8 cellular contexts compared by ENCODE assay signal in the genomic region with DNA sequence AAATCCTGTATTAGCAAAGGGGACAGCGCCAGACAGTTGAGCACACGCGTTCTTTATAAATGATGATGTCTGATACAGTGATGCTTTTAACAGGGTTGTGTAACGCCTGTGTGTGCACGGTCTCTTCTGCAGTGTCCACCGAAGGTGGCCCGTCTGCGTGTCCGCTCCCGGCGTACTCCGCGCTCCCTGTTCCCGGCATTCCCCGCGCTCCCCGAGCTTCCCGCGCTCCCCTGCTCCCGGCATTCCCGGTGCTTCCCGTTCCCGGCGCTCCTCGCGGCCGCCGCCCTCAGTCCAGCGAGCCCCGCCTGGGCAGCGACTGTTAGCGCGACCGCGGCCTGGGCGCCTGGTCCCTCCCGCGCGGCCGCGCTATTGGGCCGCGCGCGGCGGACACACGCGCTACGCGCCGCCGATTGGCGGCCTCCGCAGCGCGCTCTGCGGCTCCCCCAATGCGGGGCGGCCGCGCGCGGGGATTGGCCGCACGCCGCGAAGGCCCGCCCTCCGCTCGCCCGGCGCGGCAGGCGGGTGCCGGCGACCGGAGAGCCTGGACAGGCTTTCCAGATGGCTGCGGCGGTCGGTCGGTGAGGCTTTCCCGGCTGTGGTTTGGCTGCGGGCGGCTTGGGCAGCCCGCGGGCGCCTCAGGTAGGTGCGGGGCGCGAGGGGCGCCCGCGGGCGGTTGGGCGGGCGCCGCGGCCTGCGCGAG. TPM values are rescaled to one million over a fixed set of nuclear protein-coding genes. Genes with fewer than 3 reads are reported as not detected.
DNase-seq lines count a peak whose midpoint lies in the region; ATAC-seq and TF ChIP-seq lines count a peak whose summit lies in the region.

Gene DGCR8, plus strand, starts transcription at position 497 of the 700 bp plus-strand sequence. CDS start 5,723 bp downstream, outside the sequence.

- H3K36me3 ChIP-seq in kidney epithelial cell (ENCODE audit: control insufficient read depth, insufficient read depth, low read length) = no peaks in the 10 kb centered on the region

- TF ChIP-seq CTCF in AG09319 (IDR thresholded peaks at IDR 0.05; ENCODE audit: low read depth, low read length) (no peak), choroid plexus epithelial cell (conservative IDR thresholded peaks at IDR 0.05; ENCODE audit: low read depth, low read length) (no peak), kidney epithelial cell (IDR thresholded peaks at IDR 0.05; ENCODE audit: insufficient read depth, low read length, poor library complexity, severe bottlenecking) (no peak)

- H3K4me3 ChIP-seq in choroid plexus epithelial cell (ENCODE audit: low read depth, low read length) (peak within 1 kb of the TSS; percentile 78), kidney epithelial cell (ENCODE audit: low read depth, low read length) (peak within 1 kb of the TSS; percentile 67)

- H3K27me3 ChIP-seq in kidney epithelial cell (ENCODE audit: control insufficient read depth, insufficient read depth, low read length) = no peaks in the 10 kb centered on the region

- DNase-seq in AG09319 (ENCODE audit: extremely low read depth, low read depth) (peak; percentile 89), NCI-H446 (lab: John Stamatoyannopoulos, UW) (peak; percentile 95 to 98), choroid plexus epithelial cell (ENCODE audit: low read depth) (peak; percentile 94), kidney epithelial cell (ENCODE audit: low read depth) (peak; percentile 64)
- DNase-seq in activated CD4-positive, alpha-beta T cell treated with anti-CD3 and anti-CD28 coated beads for 1 hour = peak; percentile 54
- DNase-seq in stimulated activated CD4-positive, alpha-beta T cell treated with anti-CD3 and anti-CD28 coated beads, Interleukin-15, amount 100 ng/mL, for 1 hour (ENCODE audit: low read depth in 1 of 2, low spot score in 1 of 2) = peak; percentile 43 to 61

- ATAC-seq in GM19035 (IDR thresholded peaks at IDR 0.05; ENCODE audit: unreplicated experiment) = peak; percentile 81
- ATAC-seq in HG03354 (IDR thresholded peaks at IDR 0.05; ENCODE audit: poor library complexity, severe bottlenecking, unreplicated experiment) = peak; percentile 81

RNA-seq across cellular contexts. Expression of gene DGCR8, which starts in this region (rescaled TPM):
- total RNA-seq in kidney epithelial cell = 34.0 and 35.7 TPM in 2 replicates

Comparison
In these comparisons a context has a peak if more than half of its experiments do, and no peak if none do; other contexts are left out.
1. Peak in every context shown above with its lines: DNase-seq, ATAC-seq and H3K4me3 ChIP-seq.